In the genomic region with DNA sequence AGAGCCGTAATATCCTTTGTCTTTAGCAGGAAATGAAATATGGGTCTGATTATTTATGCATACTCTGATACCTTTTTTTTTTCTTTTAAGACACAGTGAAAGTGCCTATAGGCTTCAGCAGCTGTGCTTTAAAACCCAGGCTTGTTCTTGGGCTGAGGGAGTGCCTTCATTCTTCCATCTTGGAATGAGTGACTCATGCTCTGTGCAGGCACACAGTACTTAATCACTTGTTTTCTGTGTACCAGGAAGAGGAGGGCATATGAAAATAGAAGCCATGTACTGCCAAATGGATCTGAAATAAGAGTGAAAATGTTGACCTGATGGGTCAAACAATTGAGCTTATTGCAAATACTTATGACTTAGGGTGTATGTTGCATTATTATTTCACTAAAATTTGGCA, we compare ENCODE assay signal across 8 cellular contexts. TPM values are rescaled to one million over a fixed set of nuclear protein-coding genes. Genes with fewer than 3 reads are reported as not detected.
DNase-seq lines count a peak whose midpoint lies in the region; TF ChIP-seq lines count a peak whose summit lies in the region.

No MANE protein-coding gene starts in this region.

- H2AFZ ChIP-seq in Loucy (ENCODE audit: low read length), result no peak overlapping the region
- H2AFZ ChIP-seq in mammary epithelial cell (ENCODE audit: low read depth, low read length), result peak overlapping the region; percentile 62

- H3K27me3 ChIP-seq in Caco-2 (replicated peaks; ENCODE audit: control insufficient read depth, insufficient read depth, low read length) (no peaks in the 10 kb centered on the region), Loucy (ENCODE audit: insufficient read depth, low read length, poor library complexity, severe bottlenecking) (no peaks in the 10 kb centered on the region), mammary epithelial cell (ENCODE audit: insufficient read depth, low read length) (no peaks in the 10 kb centered on the region), muscle layer of duodenum (ENCODE audit: low read depth, low read length) (no peaks in the 10 kb centered on the region)
- H3K27me3 ChIP-seq in effector memory CD4-positive, alpha-beta T cell (replicated peaks; ENCODE audit: control insufficient read depth, insufficient read depth, low read length, poor library complexity, severe bottlenecking), result no peaks in the 10 kb centered on the region

- no peaks in the 10 kb centered on the region for H3K27me3 Mint-ChIP-seq in Caco-2 (ENCODE audit: insufficient read depth, unreplicated experiment)

- no TSS peak for BruUV-seq in Caco-2 (replicated peaks; lab: Mats Ljungman, UMichigan)
- BruUV-seq in mammary epithelial cell (replicated peaks; lab: Mats Ljungman, UMichigan), result no TSS peak

- peaks cover 64% of the 10 kb centered on the region for H3K4me1 ChIP-seq in Caco-2
- H3K4me1 ChIP-seq in Loucy (ENCODE audit: insufficient read depth, low read length, poor library complexity, severe bottlenecking), result peaks cover 35% of the 10 kb centered on the region
- H3K4me1 ChIP-seq in mammary epithelial cell (ENCODE audit: insufficient read depth, low read length), result peaks cover 41% of the 10 kb centered on the region
- H3K4me1 ChIP-seq in muscle layer of duodenum (ENCODE audit: control insufficient read depth in 1 of 2, insufficient read depth in 2 of 2, low read length in 2 of 2), result peaks cover 5 to 19% of the 10 kb centered on the region in 2 donors
- H3K4me1 ChIP-seq in effector memory CD4-positive, alpha-beta T cell (ENCODE audit: control insufficient read depth, insufficient read depth, low read length, poor library complexity, severe bottlenecking), result peaks cover 16% of the 10 kb centered on the region

- intact Hi-C loops in Caco-2 (cut with micrococcal nuclease; ENCODE audit: unreplicated experiment) (no loop called here), mammary epithelial cell (cut with micrococcal nuclease) (loop anchor here (2.0 kb wide), 1 partner anchor 51 kb away; no protein-coding TSS in a partner anchor)

- WGBS in mammary epithelial cell (ENCODE audit: low coverage, missing lambda C conversion rate), result 16% methylated on average over 1 of the region's 1 CpG

- H3K4me3 ChIP-seq in Caco-2 (ENCODE audit: low read depth, low read length), result no peak overlapping the region
- H3K4me3 ChIP-seq in Loucy (ENCODE audit: low read length, poor library complexity, severe bottlenecking), result no peak overlapping the region
- peak overlapping the region in 2 of 3 experiments; percentile 20 to 25 for H3K4me3 ChIP-seq in mammary epithelial cell (replicated peaks in 1 of 3; ENCODE audit: insufficient read depth in 1 of 3, low read depth in 2 of 3, low read length in 3 of 3)
- H3K4me3 ChIP-seq in muscle layer of duodenum (ENCODE audit: low read depth in 1 of 2, low read length in 2 of 2), result no peak overlapping the region
- H3K4me3 ChIP-seq in effector memory CD4-positive, alpha-beta T cell (ENCODE audit: insufficient read depth, low read depth, low read length, poor library complexity, severe bottlenecking), result no peak overlapping the region

- peak overlapping the region; percentile 90 for H3K27ac Mint-ChIP-seq in Caco-2 (ENCODE audit: unreplicated experiment)

- H3K4me3 Mint-ChIP-seq in Caco-2 (ENCODE audit: unreplicated experiment), result peak overlapping the region; percentile 40

- H3F3A ChIP-seq in Loucy (ENCODE audit: low read depth), result no peaks in the 10 kb centered on the region

- H3K9me3 ChIP-seq in Caco-2 (no peaks in the 10 kb centered on the region), Loucy (ENCODE audit: insufficient read depth, low read depth, low read length) (no peaks in the 10 kb centered on the region), mammary epithelial cell (replicated peaks; ENCODE audit: insufficient read depth, low read length) (no peaks in the 10 kb centered on the region), muscle layer of duodenum (ENCODE audit: control insufficient read depth in 1 of 2, low read length in 2 of 2) (no peaks in the 10 kb centered on the region)
- no peaks in the 10 kb centered on the region for H3K9me3 ChIP-seq in effector memory CD4-positive, alpha-beta T cell (ENCODE audit: control insufficient read depth, low read length)

- H3K36me3 Mint-ChIP-seq in Caco-2 (ENCODE audit: insufficient read depth, unreplicated experiment), result no peaks in the 10 kb centered on the region

- in situ Hi-C loops in mammary epithelial cell (cut with MboI; ENCODE audit: low sequenced_read_pairs in 2 of 2), result loop anchor here in 1 of 2 donors (10.0 kb wide), 1 partner anchor 53 kb away; no protein-coding TSS in a partner anchor

- dilution Hi-C loops in mammary epithelial cell (cut with HindIII; ENCODE audit: low sequenced_read_pairs), result no loop called here

- H3K4me2 ChIP-seq in Loucy (ENCODE audit: low read depth, low read length, poor library complexity, severe bottlenecking), result peak overlapping the region; percentile 32
- H3K4me2 ChIP-seq in mammary epithelial cell (ENCODE audit: insufficient read depth, low read depth, low read length), result peak overlapping the region; percentile 70

- H3K9me2 ChIP-seq in Loucy (replicated peaks; ENCODE audit: low read depth, low read length), result no peaks in the 10 kb centered on the region

- POLR2A ChIA-PET in Caco-2 (lab: Charles Lee), result interaction anchor here (0.9 to 1.3 kb wide), 2 partner anchors 12 to 50 kb away, joined by 3 to 13 read pairs; a partner anchor contains a TSS

- no peaks in the 10 kb centered on the region for H3K9me3 Mint-ChIP-seq in Caco-2 (ENCODE audit: unreplicated experiment)

- CTCF ChIA-PET in Caco-2 (lab: Charles Lee) (no interaction called here), mammary epithelial cell (lab: Charles Lee; ENCODE audit: low non-redundant PET) (interaction anchor here (0.6 kb wide), 1 partner anchor 23 kb away, joined by 3 read pairs; no protein-coding TSS in a partner anchor)

- H3K79me2 ChIP-seq in Loucy (ENCODE audit: insufficient read depth, low read length) (peaks cover 40% of the 10 kb centered on the region; the same call in 1 of the 2 replicates), mammary epithelial cell (ENCODE audit: insufficient read depth, low read length) (peaks cover 72% of the 10 kb centered on the region)

- peak; percentile 52 to 60 for DNase-seq in Caco-2
- peak; percentile 84 for DNase-seq in mammary epithelial cell
- no peak for DNase-seq in NCI-H1105 treated with DMSO at 0.1 percent for 48 hours (lab: John Stamatoyannopoulos, UW)
- DNase-seq in NCI-H774 (lab: John Stamatoyannopoulos, UW), result no peak
- no peak for DNase-seq in effector memory CD4-positive, alpha-beta T cell
- DNase-seq in NCI-H2171 (lab: John Stamatoyannopoulos, UW), result no peak

- H3K27ac ChIP-seq in mammary epithelial cell (ENCODE audit: insufficient read depth, low read depth, low read length), result peak overlapping the region; percentile 79
- peak overlapping the region; percentile 43 for H3K27ac ChIP-seq in muscle layer of duodenum (ENCODE audit: low read length)
- H3K27ac ChIP-seq in effector memory CD4-positive, alpha-beta T cell (ENCODE audit: insufficient read depth, low read length, poor library complexity, severe bottlenecking), result no peak overlapping the region

- H4K20me1 ChIP-seq in Loucy (ENCODE audit: insufficient read depth, low read length, poor library complexity, severe bottlenecking) (peaks cover 7% of the 10 kb centered on the region), mammary epithelial cell (ENCODE audit: insufficient read depth, low read length) (no peaks in the 10 kb centered on the region)

- peaks cover 34% of the 10 kb centered on the region for H3K4me1 Mint-ChIP-seq in Caco-2 (ENCODE audit: low read depth, unreplicated experiment)

- H3K36me3 ChIP-seq in Caco-2 (ENCODE audit: control insufficient read depth, insufficient read depth, low read length), result no peaks in the 10 kb centered on the region
- no peaks in the 10 kb centered on the region for H3K36me3 ChIP-seq in Loucy (ENCODE audit: insufficient read depth, low read length)
- H3K36me3 ChIP-seq in mammary epithelial cell (ENCODE audit: insufficient read depth, low read length), result no peaks in the 10 kb centered on the region
- H3K36me3 ChIP-seq in muscle layer of duodenum (ENCODE audit: control insufficient read depth in 1 of 2, insufficient read depth in 2 of 2, low read length in 2 of 2), result no peaks in the 10 kb centered on the region
- no peaks in the 10 kb centered on the region for H3K36me3 ChIP-seq in effector memory CD4-positive, alpha-beta T cell (ENCODE audit: control insufficient read depth, insufficient read depth, low read length)

- TF ChIP-seq CTCF in Caco-2 (IDR thresholded peaks at IDR 0.05; ENCODE audit: insufficient read depth in 1 of 2, low read depth in 1 of 2, low read length in 1 of 2, severe bottlenecking in 1 of 2, unreplicated experiment in 1 of 2) (no peak), Loucy (conservative IDR thresholded peaks at IDR 0.05; ENCODE audit: low read length) (no peak), mammary epithelial cell (conservative IDR thresholded peaks at IDR 0.05 in 1 of 2, IDR thresholded peaks at IDR 0.05 in 1 of 2; ENCODE audit: extremely low read depth in 1 of 2, insufficient read depth in 1 of 2, low read depth in 1 of 2, low read length in 2 of 2) (no peak)

- H3K9ac ChIP-seq in Loucy (ENCODE audit: low read depth, low read length, poor library complexity, severe bottlenecking) (no peak overlapping the region), mammary epithelial cell (ENCODE audit: insufficient read depth, low read length) (peak overlapping the region; percentile 29)

RNA-seq across cellular contexts. Expression of a gene that starts 12.0 kb away (rescaled TPM):
- 26.4 and 26.9 TPM in 2 replicates for total RNA-seq in Caco-2 (2022)
- 10 to 100 TPM; 19.3 to 22.1 TPM for total RNA-seq in mammary epithelial cell
- polyA plus RNA-seq in mammary epithelial cell, result 9.8 TPM
- polyA minus RNA-seq in mammary epithelial cell, result 12.5 TPM

Comparison
In these comparisons a context has a peak if more than half of its experiments do, and no peak if none do; other contexts are left out.
1. DNase-seq: peak in Caco-2 (2 of 2) and mammary epithelial cell (single experiment); none in NCI-H1105 treated with DMSO at 0.1 percent for 48 hours (single experiment), NCI-H774 (single experiment), effector memory CD4-positive, alpha-beta T cell (0 of 3) and NCI-H2171 (single experiment).
2. H3K4me3 ChIP-seq: peak in mammary epithelial cell (2 of 3); none in Caco-2 (single experiment), Loucy (single experiment), muscle layer of duodenum (0 of 2) and effector memory CD4-positive, alpha-beta T cell (single experiment).